In genomic region chr3:20478407-20478806, GRCh38 we compare ENCODE assay signal across 23 cellular contexts.
"Had no signal": no experiment of that assay in that cellular context is flagged by ENCODE, and none has a peak within 500 bp of the region (broad histone marks: within the 10 kb centered on the region; RNA-seq: fewer than 3 reads in every experiment).

No MANE protein-coding gene starts in this region.

- ATAC-seq: esophagus mucosa; heart right ventricle; left lung; naive thymus-derived CD4-positive, alpha-beta T cell; right lobe of liver; stimulated activated naive CD8-positive, alpha-beta T cell treated with anti-CD3 and anti-CD28 coated beads, Interleukin-15, amount 100 ng/mL, for 72 hours had no signal

- DNase-seq: colonic mucosa; effector memory CD4-positive, alpha-beta T cell; foreskin melanocyte; glutamatergic neuron; heart right ventricle; hippocampal formation; left cardiac atrium; left lung; mesenchymal stem cell; midbrain; naive thymus-derived CD4-positive, alpha-beta T cell; right lobe of liver; stimulated activated CD4-positive, alpha-beta T cell treated with anti-CD3 and anti-CD28 coated beads, Interleukin-12 subunit alpha, Interleukin-12 subunit beta, amount 100 ng/mL, for 4 hours; stimulated activated CD4-positive, alpha-beta T cell treated with anti-CD3 and anti-CD28 coated beads, Interleukin-1b, Interleukin-23, amount 100 ng/mL, for 48 hours; stimulated activated CD4-positive, alpha-beta T cell treated with anti-CD3 and anti-CD28 coated beads, Interleukin-4, amount 100 ng/mL, for 1 hour; stimulated activated CD8-positive, alpha-beta memory T cell treated with anti-CD3 and anti-CD28 coated beads, Interleukin-4, amount 100 ng/mL, for 48 hours; stimulated activated naive CD4-positive, alpha-beta T cell; stimulated activated naive CD8-positive, alpha-beta T cell treated with anti-CD3 and anti-CD28 coated beads, Interleukin-15, amount 100 ng/mL, for 72 hours; thyroid gland had no signal

- H3K4me3 ChIP-seq: colonic mucosa, heart right ventricle, left lung, neural progenitor cell, right lobe of liver, smooth muscle cell, thyroid gland, vagina had no signal
